In the genomic region with DNA sequence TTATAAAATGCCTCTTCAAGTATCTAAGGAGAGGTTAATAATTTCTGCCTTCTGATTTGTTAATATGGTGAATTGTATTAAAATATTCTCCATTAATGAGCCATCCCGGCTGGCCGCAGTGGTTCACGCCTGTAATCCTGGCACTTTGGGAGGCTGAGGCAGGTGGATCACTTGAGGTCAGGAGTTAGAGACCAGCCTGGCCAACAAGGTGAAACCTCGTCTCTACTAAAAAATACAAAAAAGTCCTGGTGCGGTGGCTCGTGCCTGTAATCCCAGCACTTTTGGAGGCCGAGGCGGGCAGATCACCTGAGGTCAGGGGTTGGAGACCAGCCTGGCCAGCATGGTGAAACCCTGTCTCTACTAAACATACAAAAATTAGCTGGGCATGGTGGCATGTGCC, we compare ENCODE assay signal across 3 cellular contexts. TPM values are rescaled to one million over a fixed set of nuclear protein-coding genes. Genes with fewer than 3 reads are reported as not detected.
"Had no signal": no experiment of that assay in that cellular context is flagged by ENCODE, and none has a peak within 500 bp of the region (broad histone marks: within the 10 kb centered on the region; RNA-seq: fewer than 3 reads in every experiment).

No MANE protein-coding gene starts in this region.

RNA-seq across cellular contexts. Expression of a gene that starts 44.0 kb away (rescaled TPM):
- total RNA-seq: GM23248, H7, HepG2 had no signal
